Comparison of ENCODE assay signal across 13 cellular contexts in genomic region chr4:14028862-14029261, GRCh38.
"Had no signal": no experiment of that assay in that cellular context is flagged by ENCODE, and none has a peak within 500 bp of the region (broad histone marks: within the 10 kb centered on the region; RNA-seq: fewer than 3 reads in every experiment).

No MANE protein-coding gene starts in this region.

- H3K4me1 ChIP-seq: colonic mucosa, lower lobe of right lung, tibial nerve, vagina had no signal

- ATAC-seq: activated CD4-positive, CD25-positive, alpha-beta regulatory T cell treated with anti-CD3 and anti-CD28 coated beads, Interleukin-2, amount 50 U/mL, for 24 hours; activated CD8-positive, alpha-beta memory T cell treated with anti-CD3 and anti-CD28 coated beads, Interleukin-2, amount 10 ng/mL, durations not matched to agents 7 days and 5 days; lower lobe of right lung; naive thymus-derived CD8-positive, alpha-beta T cell had no signal

- H3K4me1 Mint-ChIP-seq: activated CD8-positive, alpha-beta memory T cell treated with anti-CD3 and anti-CD28 coated beads, Interleukin-2, amount 10 ng/mL, durations not matched to agents 7 days and 5 days; naive thymus-derived CD8-positive, alpha-beta T cell had no signal

- DNase-seq: activated CD8-positive, alpha-beta memory T cell treated with anti-CD3 and anti-CD28 coated beads, Interleukin-2, amount 10 ng/mL, durations not matched to agents 7 days and 5 days; activated gamma-delta T cell; activated T-cell treated with anti-CD3 and anti-CD28 coated beads, Interleukin-2, amount 50 U/mL, for 24 hours; colonic mucosa; effector CD4-positive, alpha-beta T cell; lower lobe of right lung; naive thymus-derived CD8-positive, alpha-beta T cell; T-helper 2 cell had no signal

- H3K4me3 Mint-ChIP-seq: activated CD8-positive, alpha-beta memory T cell treated with anti-CD3 and anti-CD28 coated beads, Interleukin-2, amount 10 ng/mL, durations not matched to agents 7 days and 5 days; activated naive CD8-positive, alpha-beta T cell; activated T-cell treated with anti-CD3 and anti-CD28 coated beads, Interleukin-2, amount 50 U/mL, for 24 hours; naive thymus-derived CD8-positive, alpha-beta T cell had no signal

- H3K27ac ChIP-seq: colonic mucosa, lower lobe of right lung, skin epidermis, tibial nerve, vagina had no signal

- H3K9me3 Mint-ChIP-seq: activated T-cell treated with anti-CD3 and anti-CD28 coated beads, Interleukin-2, amount 50 U/mL, for 24 hours; naive thymus-derived CD8-positive, alpha-beta T cell had no signal

- H3K27ac Mint-ChIP-seq: activated CD8-positive, alpha-beta memory T cell treated with anti-CD3 and anti-CD28 coated beads, Interleukin-2, amount 10 ng/mL, durations not matched to agents 7 days and 5 days; activated naive CD8-positive, alpha-beta T cell; activated T-cell treated with anti-CD3 and anti-CD28 coated beads, Interleukin-2, amount 50 U/mL, for 24 hours had no signal

- H3K36me3 Mint-ChIP-seq: activated CD8-positive, alpha-beta memory T cell treated with anti-CD3 and anti-CD28 coated beads, Interleukin-2, amount 10 ng/mL, durations not matched to agents 7 days and 5 days; activated naive CD8-positive, alpha-beta T cell; naive thymus-derived CD8-positive, alpha-beta T cell had no signal

- H3K27me3 ChIP-seq: colonic mucosa, tibial nerve, vagina had no signal

- H3K36me3 ChIP-seq: colonic mucosa, lower lobe of right lung, tibial nerve, vagina had no signal

- H3K27me3 Mint-ChIP-seq: activated CD8-positive, alpha-beta memory T cell treated with anti-CD3 and anti-CD28 coated beads, Interleukin-2, amount 10 ng/mL, durations not matched to agents 7 days and 5 days; activated T-cell treated with anti-CD3 and anti-CD28 coated beads, Interleukin-2, amount 50 U/mL, for 24 hours had no signal

- H3K4me3 ChIP-seq: colonic mucosa, lower lobe of right lung, skin epidermis, tibial nerve, vagina had no signal

- H3K9me3 ChIP-seq: colonic mucosa, lower lobe of right lung, tibial nerve, vagina had no signal
